ENCODE assay signal across 9 cellular contexts in the genomic region with DNA sequence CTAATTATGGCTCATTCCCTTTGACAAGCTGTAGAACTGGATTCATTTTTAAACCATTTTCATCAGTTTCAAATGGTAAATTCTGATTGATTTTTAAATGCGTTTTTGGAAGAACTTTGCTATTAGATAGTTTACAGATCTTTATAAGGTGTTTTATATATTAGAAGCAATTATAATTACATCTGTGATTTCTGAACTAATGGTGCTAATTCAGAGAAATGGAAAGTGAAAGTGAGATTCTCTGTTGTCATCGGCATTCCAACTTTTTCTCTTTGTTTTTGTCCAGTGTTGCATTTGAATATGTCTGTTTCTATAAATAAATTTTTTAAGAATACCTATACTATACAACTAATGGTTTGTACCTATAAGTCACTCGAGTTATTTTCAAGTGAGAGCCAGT.
A peak's percentile ranks its signal among the peaks of the same experiment; 100 is the strongest.
DNase-seq lines count a peak whose midpoint lies in the region; ATAC-seq and TF ChIP-seq lines count a peak whose summit lies in the region.
"Had no signal": no experiment of that assay in that cellular context is flagged by ENCODE, and none has a peak within 500 bp of the region (broad histone marks: within the 10 kb centered on the region; RNA-seq: fewer than 3 reads in every experiment).

No MANE protein-coding gene starts in this region.

- no peak overlapping the region for H3K27ac ChIP-seq in MM.1S (ENCODE audit: low read length)

- peak overlapping the region; percentile 42 for H3K4me3 ChIP-seq in AG10803 (ENCODE audit: low read length)
- peak overlapping the region; percentile 10; the same call in 1 of the 2 replicates for H3K4me3 ChIP-seq in MM.1S (ENCODE audit: low read length)

- no peaks in the 10 kb centered on the region for H3K9me3 ChIP-seq in MM.1S (replicated peaks; ENCODE audit: insufficient read depth, low read length)

- H4K20me1 ChIP-seq in MM.1S (ENCODE audit: insufficient read depth, low read length): no peaks in the 10 kb centered on the region

- no peaks in the 10 kb centered on the region for H3K27me3 Mint-ChIP-seq in natural killer cell treated with Interleukin-12 subunit alpha and Interleukin-12 subunit beta and Interleukin-15 and Interleukin-18, amount 100 ng/mL, for 72 hours

- no peaks in the 10 kb centered on the region for H3K9me2 ChIP-seq in MM.1S (replicated peaks; ENCODE audit: insufficient read depth, low read length)

- no peak for ATAC-seq in natural killer cell treated with Interleukin-12 subunit alpha and Interleukin-12 subunit beta and Interleukin-15 and Interleukin-18, amount 100 ng/mL, for 72 hours
- no peak for ATAC-seq in HG03432 (IDR thresholded peaks at IDR 0.05; ENCODE audit: unreplicated experiment)
- ATAC-seq in GM18870 (IDR thresholded peaks at IDR 0.05; ENCODE audit: unreplicated experiment): no peak

- H3K4me3 Mint-ChIP-seq in natural killer cell treated with Interleukin-12 subunit alpha and Interleukin-12 subunit beta and Interleukin-15 and Interleukin-18, amount 100 ng/mL, for 72 hours: peak overlapping the region; percentile 80

- no peak overlapping the region for H2AFZ ChIP-seq in MM.1S (ENCODE audit: low read length)

- no peaks in the 10 kb centered on the region for H3K9me3 Mint-ChIP-seq in natural killer cell treated with Interleukin-12 subunit alpha and Interleukin-12 subunit beta and Interleukin-15 and Interleukin-18, amount 100 ng/mL, for 72 hours

- no peaks in the 10 kb centered on the region for H3K36me3 ChIP-seq in MM.1S (replicated peaks; ENCODE audit: insufficient read depth, low read length)

- H3K9ac ChIP-seq in MM.1S (ENCODE audit: low read length): no peak overlapping the region

- H3K79me2 ChIP-seq in MM.1S (ENCODE audit: low read length): no peaks in the 10 kb centered on the region

- peak overlapping the region; percentile 58 for H3K4me2 ChIP-seq in MM.1S (ENCODE audit: low read depth, low read length)

- no peaks in the 10 kb centered on the region for H3K36me3 Mint-ChIP-seq in natural killer cell treated with Interleukin-12 subunit alpha and Interleukin-12 subunit beta and Interleukin-15 and Interleukin-18, amount 100 ng/mL, for 72 hours

- H3K4me1 Mint-ChIP-seq in natural killer cell treated with Interleukin-12 subunit alpha and Interleukin-12 subunit beta and Interleukin-15 and Interleukin-18, amount 100 ng/mL, for 72 hours (ENCODE audit: low read depth in 2 of 2): peaks cover 5 to 13% of the 10 kb centered on the region in 2 donors

- TF ChIP-seq CTCF in AG10803 (conservative IDR thresholded peaks at IDR 0.05; ENCODE audit: low read length): no peak
- no peak for TF ChIP-seq CTCF in MM.1S (IDR thresholded peaks at IDR 0.05; ENCODE audit: low read length)

- DNase-seq in AG10803 (ENCODE audit: low read depth) (no peak), MM.1S (no peak), dermis blood vessel endothelial cell (peak; percentile 39), DMS153 treated with DMSO at 0.1 percent for 48 hours (lab: John Stamatoyannopoulos, UW; ENCODE audit: unreplicated experiment) (no peak), LoVo (ENCODE audit: low spot score) (no peak)
- no peak for DNase-seq in natural killer cell treated with Interleukin-12 subunit alpha and Interleukin-12 subunit beta and Interleukin-15 and Interleukin-18, amount 100 ng/mL, for 72 hours (ENCODE audit: low spot score)
- DNase-seq: NCI-H69 had no signal

- H3K27ac Mint-ChIP-seq in natural killer cell treated with Interleukin-12 subunit alpha and Interleukin-12 subunit beta and Interleukin-15 and Interleukin-18, amount 100 ng/mL, for 72 hours: peak overlapping the region; percentile 78 to 85

- no peaks in the 10 kb centered on the region for H3K27me3 ChIP-seq in MM.1S (replicated peaks; ENCODE audit: insufficient read depth, low read length)

- H3F3A ChIP-seq in MM.1S (ENCODE audit: insufficient read depth, low read length): no peaks in the 10 kb centered on the region

- H3K4me1 ChIP-seq in MM.1S (ENCODE audit: low read length): 0 out of 2 replicates have a peak, but pooled peaks cover 4% of the 10 kb centered on the region
